Comparison of ENCODE assay signal across 13 cellular contexts in genomic region chr5:68489556-68489955, GRCh38.
A peak's percentile ranks its signal among the peaks of the same experiment; 100 is the strongest.
DNase-seq lines count a peak whose midpoint lies in the region; ATAC-seq and TF ChIP-seq lines count a peak whose summit lies in the region.
"Had no signal": no experiment of that assay in that cellular context is flagged by ENCODE, and none has a peak within 500 bp of the region (broad histone marks: within the 10 kb centered on the region; RNA-seq: fewer than 3 reads in every experiment).

No MANE protein-coding gene starts in this region.

- H3K27me3 ChIP-seq in thoracic aorta (replicated peaks; ENCODE audit: insufficient read depth) (no peaks in the 10 kb centered on the region), spleen (replicated peaks in 1 of 7) (no peaks in the 10 kb centered on the region)

- no peak for TF ChIP-seq CTCF in thoracic aorta (IDR thresholded peaks at IDR 0.05)
- no peak for TF ChIP-seq CTCF in spleen (IDR thresholded peaks at IDR 0.05 in 8 of 11, conservative IDR thresholded peaks at IDR 0.05 in 3 of 11)

- H3K9me3 ChIP-seq in thoracic aorta: no peaks in the 10 kb centered on the region
- peaks cover 0 to 16% (median 10%) of the 10 kb centered on the region in 8 donors for H3K9me3 ChIP-seq in spleen

- H3K4me1 ChIP-seq in thoracic aorta (ENCODE audit: control insufficient read depth in 1 of 2, low read depth in 2 of 2): peaks cover 0 to 13% of the 10 kb centered on the region in 2 donors
- H3K4me1 ChIP-seq in spleen: no peaks in the 10 kb centered on the region

- H3K27ac ChIP-seq in caudate nucleus (ENCODE audit: low read depth, low read length) (peak overlapping the region; percentile 75), thoracic aorta (peak overlapping the region; percentile 48 to 62), spleen (no peak overlapping the region)

- H3K36me3 ChIP-seq in thoracic aorta: no peaks in the 10 kb centered on the region
- no peaks in the 10 kb centered on the region for H3K36me3 ChIP-seq in spleen

- TF ChIP-seq POLR2A in spleen (IDR thresholded peaks at IDR 0.05): no peak

- peak in 2 of 61 donors; percentile 21 to 49 for DNase-seq in caudate nucleus (lab: John Stamatoyannopoulos, UW)
- peak; percentile 52 for DNase-seq in putamen (ENCODE audit: low spot score)
- no peak for DNase-seq in thoracic aorta (ENCODE audit: low spot score)
- no peak for DNase-seq in COR-L47 (lab: John Stamatoyannopoulos, UW)
- DNase-seq in spleen: no peak
- no peak for DNase-seq in left lobe of liver (ENCODE audit: low spot score)
- DNase-seq: AML-193; Calu3; CD4-positive, alpha-beta memory T cell; DMS79 treated with DMSO at 0.1 percent for 48 hours; GF-D8; HCEC 1CT had no signal

- H3K4me3 ChIP-seq in thoracic aorta: no peak overlapping the region
- H3K4me3 ChIP-seq in spleen: no peak overlapping the region
- H3K4me3 ChIP-seq: GM23338 had no signal

- intact Hi-C loops in spleen (cut with DNase I; ENCODE audit: low total_unique reads): no loop called here

- ATAC-seq in thoracic aorta (ENCODE audit: insufficient number of reproducible peaks, low FRiP score, low read depth) (peak; percentile 64), left lobe of liver (no peak)
- ATAC-seq: GM23338 had no signal

- 92 to 100% (median 94%) methylated on average over 1 of the region's 1 CpG for WGBS in spleen, 5 donors

Comparison
In these comparisons a context has a peak if more than half of its experiments do, and no peak if none do; other contexts are left out.
1. H3K27ac ChIP-seq: peak in caudate nucleus (single experiment) and thoracic aorta (2 of 2); none in spleen (0 of 8).